ENCODE assay signal across 8 cellular contexts in genomic region chr2:73987109-73987947, GRCh38. TPM values are rescaled to one million over a fixed set of nuclear protein-coding genes. Genes with fewer than 3 reads are reported as not detected.
A peak's percentile ranks its signal among the peaks of the same experiment; 100 is the strongest.
DNase-seq lines count a peak whose midpoint lies in the region; ATAC-seq, FAIRE-seq and TF ChIP-seq lines count a peak whose summit lies in the region.

No MANE protein-coding gene starts in this region.

- peaks cover 11% of the 10 kb centered on the region for H3K9me3 Mint-ChIP-seq in activated CD4-positive, alpha-beta T cell treated with anti-CD3 and anti-CD28 coated beads, Interleukin-2, amount 10 ng/mL, durations not matched to agents 7 days and 5 days

- intact Hi-C loops in Right ventricle myocardium inferior (cut with DNase I): loop anchor here (5.0 to 10.0 kb wide), 2 partner anchors 160 to 163 kb away; partner anchors contain the start of genes BOLA3 and STAMBP
- intact Hi-C loops in cardiac septum (cut with DNase I): loop anchor here (2.0 kb wide), 1 partner anchor 61 kb away; the partner anchor contains the start of gene DGUOK
- intact Hi-C loops in esophagus muscularis mucosa (cut with DNase I): loop anchor here (5.0 to 10.0 kb wide), 2 partner anchors 60 to 163 kb away; partner anchors contain the start of genes DGUOK and STAMBP

- POLR2A ChIA-PET in activated CD4-positive, alpha-beta T cell treated with anti-CD3 and anti-CD28 coated beads, Interleukin-2, amount 10 ng/mL, durations not matched to agents 7 days and 5 days (lab: Charles Lee): interaction anchor here (0.6 to 1.1 kb wide), 2 partner anchors 45 to 133 kb away, joined by 4 read pairs; no protein-coding TSS in a partner anchor

- H3K27ac ChIP-seq in esophagus muscularis mucosa (replicated peaks in 1 of 4): no peak overlapping the region
- H3K27ac ChIP-seq in neutrophil: peak overlapping the region; percentile 97

- TF ChIP-seq CTCF in esophagus muscularis mucosa (IDR thresholded peaks at IDR 0.05) (no peak), neutrophil (IDR thresholded peaks at IDR 0.05) (no peak)

- DNase-seq in Right ventricle myocardium inferior (ENCODE audit: missing footprints) (no peak), cardiac septum (ENCODE audit: low spot score) (no peak), esophagus muscularis mucosa (ENCODE audit: extremely low spot score) (no peak), NCI-H226 (no peak), H54 (ENCODE audit: insufficient read length, low spot score) (no peak)
- DNase-seq in activated CD4-positive, alpha-beta T cell treated with anti-CD3 and anti-CD28 coated beads, Interleukin-2, amount 10 ng/mL, durations not matched to agents 7 days and 5 days: peak; percentile 47

- H3K27me3 ChIP-seq in esophagus muscularis mucosa: no peaks in the 10 kb centered on the region
- H3K27me3 ChIP-seq in neutrophil: no peaks in the 10 kb centered on the region

- TF ChIP-seq EP300 in esophagus muscularis mucosa (IDR thresholded peaks at IDR 0.05): no peak

- TF ChIP-seq POLR2A in esophagus muscularis mucosa (IDR thresholded peaks at IDR 0.05; ENCODE audit: low read depth) (no peak), H54 (IDR thresholded peaks at IDR 0.05; ENCODE audit: low read depth, low read length) (no peak)

- H3K4me3 ChIP-seq in esophagus muscularis mucosa (peak overlapping the region; percentile 1 to 76 (median 10)), neutrophil (ENCODE audit: low read depth in 1 of 2, low read length in 1 of 2) (peak overlapping the region; percentile 74 to 88)

- H3K9me3 ChIP-seq in esophagus muscularis mucosa (no peaks in the 10 kb centered on the region), neutrophil (no peaks in the 10 kb centered on the region)

- no peak for FAIRE-seq in H54 (lab: Jason Lieb, UNC)

- 58% methylated on average over 23 of the region's 24 CpGs for WGBS in esophagus muscularis mucosa

- peak; percentile 71 for ATAC-seq in Right ventricle myocardium inferior
- ATAC-seq in GM21526 (IDR thresholded peaks at IDR 0.05; ENCODE audit: low FRiP score, unreplicated experiment): no peak

- peak overlapping the region; percentile 89 for H3K27ac Mint-ChIP-seq in activated CD4-positive, alpha-beta T cell treated with anti-CD3 and anti-CD28 coated beads, Interleukin-2, amount 10 ng/mL, durations not matched to agents 7 days and 5 days

- H3K4me1 ChIP-seq in esophagus muscularis mucosa (peaks cover 39 to 49% (median 48%) of the 10 kb centered on the region in 4 donors), neutrophil (ENCODE audit: control insufficient read depth in 1 of 2, insufficient read depth in 1 of 2, low read depth in 1 of 2, low read length in 1 of 2) (peaks cover 77% of the 10 kb centered on the region in 2 experiments)

- peaks cover 8% of the 10 kb centered on the region for H3K27me3 Mint-ChIP-seq in activated CD4-positive, alpha-beta T cell treated with anti-CD3 and anti-CD28 coated beads, Interleukin-2, amount 10 ng/mL, durations not matched to agents 7 days and 5 days

- H3K36me3 ChIP-seq in esophagus muscularis mucosa: peaks cover 0 to 4% (median 0%) of the 10 kb centered on the region in 4 donors
- peaks cover 27% of the 10 kb centered on the region for H3K36me3 ChIP-seq in neutrophil

- H3K4me3 Mint-ChIP-seq in activated CD4-positive, alpha-beta T cell treated with anti-CD3 and anti-CD28 coated beads, Interleukin-2, amount 10 ng/mL, durations not matched to agents 7 days and 5 days: peak overlapping the region; percentile 76

- H3K4me1 Mint-ChIP-seq in activated CD4-positive, alpha-beta T cell treated with anti-CD3 and anti-CD28 coated beads, Interleukin-2, amount 10 ng/mL, durations not matched to agents 7 days and 5 days: peaks cover 66% of the 10 kb centered on the region

- CTCF ChIA-PET in activated CD4-positive, alpha-beta T cell treated with anti-CD3 and anti-CD28 coated beads, Interleukin-2, amount 10 ng/mL, durations not matched to agents 7 days and 5 days (lab: Charles Lee): interaction anchor here (0.6 to 2.0 kb wide), 11 partner anchors 9 to 667 kb away, joined by 3 to 9 read pairs (median 3); partner anchors contain the start of gene SEMA4F

- peaks cover 51% of the 10 kb centered on the region for H3K36me3 Mint-ChIP-seq in activated CD4-positive, alpha-beta T cell treated with anti-CD3 and anti-CD28 coated beads, Interleukin-2, amount 10 ng/mL, durations not matched to agents 7 days and 5 days (ENCODE audit: low read depth)

RNA-seq across cellular contexts. Expression of gene TET3, which starts 2.6 kb away (rescaled TPM):
- 2.6 TPM for total RNA-seq in Right ventricle myocardium inferior
- total RNA-seq in cardiac septum: 3.7 TPM
- total RNA-seq in activated CD4-positive, alpha-beta T cell treated with anti-CD3 and anti-CD28 coated beads, Interleukin-2, amount 10 ng/mL, durations not matched to agents 7 days and 5 days: 10 to 100 TPM; 17.9 to 18.8 TPM
- total RNA-seq in esophagus muscularis mucosa: 1 to 10 TPM; 5.4 to 6.7 (median 6.1) TPM
